Comparison of ENCODE assay signal across 20 cellular contexts in the genomic region with DNA sequence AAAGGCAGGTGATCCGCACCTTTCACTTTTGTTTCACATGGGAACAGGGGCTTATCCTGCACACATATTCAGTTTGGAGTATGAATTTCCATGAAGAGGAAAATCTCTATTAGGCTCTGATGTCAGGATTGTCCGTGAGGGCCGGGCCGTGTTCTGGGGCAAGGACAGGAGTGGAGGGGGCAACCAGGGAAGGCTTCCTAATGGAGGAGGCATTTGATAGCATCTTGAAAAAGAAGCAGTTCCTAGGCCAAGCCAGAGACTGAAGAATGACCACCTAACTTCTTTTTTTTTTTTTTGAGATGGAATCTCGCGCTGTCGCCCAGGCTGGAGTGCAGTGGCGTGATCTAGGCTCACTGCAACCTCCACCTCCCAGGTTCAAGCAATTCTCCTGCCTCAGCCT.
"Had no signal": no experiment of that assay in that cellular context is flagged by ENCODE, and none has a peak within 500 bp of the region (broad histone marks: within the 10 kb centered on the region; RNA-seq: fewer than 3 reads in every experiment).

No MANE protein-coding gene starts in this region.

- H3K36me3 ChIP-seq: ascending aorta, breast epithelium, gastrocnemius medialis, left lung had no signal

- H3K9me3 Mint-ChIP-seq: activated CD4-positive, alpha-beta T cell treated with anti-CD3 and anti-CD28 coated beads, Interleukin-2, amount 10 ng/mL, durations not matched to agents 7 days and 5 days; activated naive CD4-positive, alpha-beta T cell treated with anti-CD3 and anti-CD28 coated beads for 36 hours; activated naive CD8-positive, alpha-beta T cell treated with anti-CD3 and anti-CD28 coated beads, Interleukin-2, amount 50 U/mL, for 24 hours; memory B cell; naive thymus-derived CD8-positive, alpha-beta T cell; T-helper 2 cell treated with Interferon-gamma antibody and Interleukin-4, amounts not matched to agents 5 μg/mL and 100 μg/mL, for 36 hours; type B pancreatic cell had no signal

- H3K36me3 Mint-ChIP-seq: memory B cell; naive thymus-derived CD8-positive, alpha-beta T cell; type B pancreatic cell had no signal

- H3K4me3 ChIP-seq: ascending aorta, breast epithelium, dorsolateral prefrontal cortex, gastrocnemius medialis, left lung, skin epidermis had no signal

- H3K27me3 Mint-ChIP-seq: activated naive CD8-positive, alpha-beta T cell treated with anti-CD3 and anti-CD28 coated beads, Interleukin-2, amount 50 U/mL, for 24 hours; memory B cell; naive thymus-derived CD8-positive, alpha-beta T cell; type B pancreatic cell had no signal

- ATAC-seq: activated naive CD8-positive, alpha-beta T cell treated with anti-CD3 and anti-CD28 coated beads, Interleukin-2, amount 50 U/mL, for 24 hours; gastrocnemius medialis; left lung; naive thymus-derived CD8-positive, alpha-beta T cell had no signal

- H3K4me3 Mint-ChIP-seq: activated CD4-positive, alpha-beta T cell treated with anti-CD3 and anti-CD28 coated beads, Interleukin-2, amount 10 ng/mL, durations not matched to agents 7 days and 5 days; activated naive CD4-positive, alpha-beta T cell treated with anti-CD3 and anti-CD28 coated beads for 36 hours; activated naive CD8-positive, alpha-beta T cell treated with anti-CD3 and anti-CD28 coated beads, Interleukin-2, amount 50 U/mL, for 24 hours; memory B cell; naive thymus-derived CD8-positive, alpha-beta T cell; T-helper 2 cell treated with Interferon-gamma antibody and Interleukin-4, amounts not matched to agents 5 μg/mL and 100 μg/mL, for 36 hours; type B pancreatic cell had no signal

- H3K27ac Mint-ChIP-seq: activated CD4-positive, alpha-beta T cell treated with anti-CD3 and anti-CD28 coated beads, Interleukin-2, amount 10 ng/mL, durations not matched to agents 7 days and 5 days; activated naive CD8-positive, alpha-beta T cell treated with anti-CD3 and anti-CD28 coated beads, Interleukin-2, amount 50 U/mL, for 24 hours; memory B cell; naive thymus-derived CD8-positive, alpha-beta T cell; T-helper 2 cell treated with Interferon-gamma antibody and Interleukin-4, amounts not matched to agents 5 μg/mL and 100 μg/mL, for 36 hours; type B pancreatic cell had no signal

- H3K27me3 ChIP-seq: ascending aorta, breast epithelium, dorsolateral prefrontal cortex, gastrocnemius medialis, left lung had no signal

- H3K27ac ChIP-seq: dorsolateral prefrontal cortex had no signal

- DNase-seq: activated CD4-positive, alpha-beta T cell treated with anti-CD3 and anti-CD28 coated beads, Interleukin-2, amount 10 ng/mL, durations not matched to agents 7 days and 5 days; activated CD4-positive, CD25-positive, alpha-beta regulatory T cell; activated CD8-positive, alpha-beta memory T cell treated with anti-CD3 and anti-CD28 coated beads for 24 hours; activated naive CD4-positive, alpha-beta T cell treated with anti-CD3 and anti-CD28 coated beads for 36 hours; activated naive CD8-positive, alpha-beta T cell treated with anti-CD3 and anti-CD28 coated beads, Interleukin-2, amount 50 U/mL, for 24 hours; erythroblast; nucleus accumbens; stimulated activated CD4-positive, alpha-beta T cell treated with anti-CD3 and anti-CD28 coated beads, Interleukin-4, amount 100 ng/mL, for 24 hours; stimulated activated naive CD4-positive, alpha-beta T cell treated with Interleukin-2 at 50 U/mL for 16 hours; substantia nigra had no signal

- H3K9me3 ChIP-seq: ascending aorta, breast epithelium, gastrocnemius medialis, left lung had no signal
